11 cellular contexts compared by ENCODE assay signal in genomic region chr10:33139191-33139646, GRCh38.
DNase-seq lines count a peak whose midpoint lies in the region; ATAC-seq and FAIRE-seq lines count a peak whose summit lies in the region.
"Had no signal": no experiment of that assay in that cellular context is flagged by ENCODE, and none has a peak within 500 bp of the region (broad histone marks: within the 10 kb centered on the region; RNA-seq: fewer than 3 reads in every experiment).

No MANE protein-coding gene starts in this region.

- H3K27ac Mint-ChIP-seq in T-cell = peak overlapping the region; percentile 94
- peak overlapping the region in 2 of 6 donors; percentile 46 to 49 for H3K27ac Mint-ChIP-seq in naive B cell

- H3K36me3 Mint-ChIP-seq in T-cell = no peaks in the 10 kb centered on the region
- H3K36me3 Mint-ChIP-seq in naive B cell = no peaks in the 10 kb centered on the region

- POLR2A ChIA-PET in T-cell (lab: Charles Lee) = interaction anchor here (0.5 to 2.0 kb wide), 21 partner anchors 11 to 1379 kb away, joined by 3 to 11 read pairs (median 4); no protein-coding TSS in a partner anchor

- H3K4me1 Mint-ChIP-seq in T-cell (peaks cover 64 to 91% (median 89%) of the 10 kb centered on the region in 3 donors), naive B cell (peaks cover 0 to 4% (median 0%) of the 10 kb centered on the region in 3 donors)

- H3K9me3 Mint-ChIP-seq in T-cell (no peaks in the 10 kb centered on the region), naive B cell (no peaks in the 10 kb centered on the region)

- ATAC-seq in T-cell (replicated peaks in 1 of 4) (peak; percentile 75 to 92 (median 80)), naive B cell (ENCODE audit: low read depth in 2 of 2) (peak; percentile 39 to 74), GM19023 (IDR thresholded peaks at IDR 0.05; ENCODE audit: unreplicated experiment) (no peak)

- DNase-seq in CD1c-positive myeloid dendritic cell (ENCODE audit: extremely low spot score) = peak; percentile 63
- peak; percentile 42 to 84 (median 76) for DNase-seq in T-cell
- DNase-seq in activated T-helper 1 cell treated with anti-CD3 and anti-CD28 coated beads, Interleukin-2, amount 50 U/mL, for 16 hours (ENCODE audit: low read depth in 1 of 2, low spot score in 1 of 2) = peak; percentile 39 to 43
- DNase-seq in naive B cell = no peak
- DNase-seq in frontal cortex (ENCODE audit: low spot score in 2 of 2) = no peak
- DNase-seq in NCI-H69 (lab: John Stamatoyannopoulos, UW) = no peak
- no peak for DNase-seq in OCI-M2 (lab: John Stamatoyannopoulos, UW; ENCODE audit: unreplicated experiment)
- DNase-seq: kidney glomerular epithelial cell had no signal

- H3K27me3 Mint-ChIP-seq in T-cell (no peaks in the 10 kb centered on the region), naive B cell (peaks cover 4 to 24% (median 18%) of the 10 kb centered on the region in 3 donors)

- peak overlapping the region; percentile 38 to 58 (median 48) for H3K4me3 Mint-ChIP-seq in T-cell
- no peak overlapping the region for H3K4me3 Mint-ChIP-seq in naive B cell

- no peak for FAIRE-seq in frontal cortex (lab: Jason Lieb, UNC)
- FAIRE-seq: HTR-8/SVneo, urothelium cell line had no signal

- CTCF ChIA-PET in T-cell (lab: Charles Lee) = interaction anchor here (0.5 to 2.2 kb wide), 12 partner anchors 9 to 1070 kb away, joined by 3 to 12 read pairs (median 4); partner anchors contain the start of gene CCDC7 (in 1 of the 2)

Comparison
In these comparisons a context has a peak if more than half of its experiments do, and no peak if none do; other contexts are left out.
1. DNase-seq: peak in CD1c-positive myeloid dendritic cell (single experiment), T-cell (34 of 34) and activated T-helper 1 cell treated with anti-CD3 and anti-CD28 coated beads, Interleukin-2, amount 50 U/mL, for 16 hours (2 of 2); none in naive B cell (single experiment), frontal cortex (0 of 2), NCI-H69 (single experiment) and OCI-M2 (single experiment).
2. H3K4me3 Mint-ChIP-seq: peak in T-cell (3 of 3); none in naive B cell (0 of 8).